Comparison of ENCODE assay signal across 9 cellular contexts in the genomic region with DNA sequence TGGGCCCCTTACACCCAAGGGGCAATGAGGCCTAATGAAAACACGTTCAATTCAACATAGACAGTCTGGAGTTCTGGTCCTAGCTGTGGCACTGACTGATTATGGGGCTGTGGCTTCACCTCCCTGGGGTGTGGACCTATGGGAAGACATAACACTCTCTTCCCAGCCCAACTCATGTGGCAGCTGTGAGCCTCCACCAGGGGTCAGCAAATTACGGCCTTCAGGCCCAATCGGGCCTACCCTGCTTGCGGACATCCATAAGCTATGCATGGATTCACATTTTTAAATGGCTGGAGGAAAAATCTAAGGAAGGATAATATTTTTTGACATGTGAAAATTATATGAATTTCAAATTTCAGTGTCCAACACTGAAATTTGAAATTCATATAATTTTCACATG.
A peak's percentile ranks its signal among the peaks of the same experiment; 100 is the strongest.
DNase-seq lines count a peak whose midpoint lies in the region; ATAC-seq, FAIRE-seq and TF ChIP-seq lines count a peak whose summit lies in the region.
"Had no signal": no experiment of that assay in that cellular context is flagged by ENCODE, and none has a peak within 500 bp of the region (broad histone marks: within the 10 kb centered on the region; RNA-seq: fewer than 3 reads in every experiment).

No MANE protein-coding gene starts in this region.

- H4K20me1 ChIP-seq in PC-3 (ENCODE audit: low read length), result no peaks in the 10 kb centered on the region

- no peak for TF ChIP-seq POLR2A in GM12891 (IDR thresholded peaks at IDR 0.05; ENCODE audit: low read depth, low read length)

- FAIRE-seq in GM12891 (lab: Jason Lieb, UNC), result peak; percentile 41

- H3K4me3 Mint-ChIP-seq in glutamatergic neuron (ENCODE audit: unreplicated experiment), result no peak overlapping the region
- H3K4me3 Mint-ChIP-seq in stimulated activated naive CD8-positive, alpha-beta T cell treated with anti-CD3 and anti-CD28 coated beads, Interleukin-15, amount 100 ng/mL, for 72 hours, result no peak overlapping the region
- H3K4me3 Mint-ChIP-seq in CD4-positive, alpha-beta memory T cell, result no peak overlapping the region

- H3K4me1 Mint-ChIP-seq in glutamatergic neuron (ENCODE audit: low read depth, unreplicated experiment), result no peaks in the 10 kb centered on the region
- no peaks in the 10 kb centered on the region for H3K4me1 Mint-ChIP-seq in stimulated activated naive CD8-positive, alpha-beta T cell treated with anti-CD3 and anti-CD28 coated beads, Interleukin-15, amount 100 ng/mL, for 72 hours
- H3K4me1 Mint-ChIP-seq in CD4-positive, alpha-beta memory T cell, result no peaks in the 10 kb centered on the region

- no peak overlapping the region for H3K9ac ChIP-seq in PC-3 (ENCODE audit: low read length)

- H2AFZ ChIP-seq in PC-3 (ENCODE audit: low read length), result no peak overlapping the region

- peaks cover 2% of the 10 kb centered on the region for H3K36me3 Mint-ChIP-seq in glutamatergic neuron (ENCODE audit: unreplicated experiment)
- no peaks in the 10 kb centered on the region for H3K36me3 Mint-ChIP-seq in CD4-positive, alpha-beta memory T cell

- intact Hi-C loops in PC-3 (cut with micrococcal nuclease), result no loop called here
- intact Hi-C loops in CD4-positive, alpha-beta memory T cell (cut with micrococcal nuclease), result no loop called here

- no peak overlapping the region for H3K4me2 ChIP-seq in PC-3 (ENCODE audit: low read length)

- ATAC-seq in PC-3, result peak; percentile 86
- ATAC-seq in stimulated activated naive CD8-positive, alpha-beta T cell treated with anti-CD3 and anti-CD28 coated beads, Interleukin-15, amount 100 ng/mL, for 72 hours, result peak; percentile 61
- no peak for ATAC-seq in GM21447 (IDR thresholded peaks at IDR 0.05; ENCODE audit: unreplicated experiment)

- H3K79me2 ChIP-seq in PC-3 (ENCODE audit: low read length), result no peaks in the 10 kb centered on the region

- no peaks in the 10 kb centered on the region for H3K27me3 ChIP-seq in PC-3 (ENCODE audit: low read length)
- H3K27me3 ChIP-seq in CD4-positive, alpha-beta memory T cell (ENCODE audit: insufficient read depth, low read length), result no peaks in the 10 kb centered on the region

- H3K9me2 ChIP-seq in PC-3 (replicated peaks; ENCODE audit: low read length), result no peaks in the 10 kb centered on the region

- H3K9me3 Mint-ChIP-seq in glutamatergic neuron (ENCODE audit: unreplicated experiment), result peaks cover 2% of the 10 kb centered on the region
- H3K9me3 Mint-ChIP-seq in stimulated activated naive CD8-positive, alpha-beta T cell treated with anti-CD3 and anti-CD28 coated beads, Interleukin-15, amount 100 ng/mL, for 72 hours, result no peaks in the 10 kb centered on the region
- H3K9me3 Mint-ChIP-seq in CD4-positive, alpha-beta memory T cell, result peaks cover 0 to 5% (median 0%) of the 10 kb centered on the region in 8 donors

- H3K9me3 ChIP-seq in PC-3 (ENCODE audit: low read length), result no peaks in the 10 kb centered on the region
- H3K9me3 ChIP-seq in CD4-positive, alpha-beta memory T cell (ENCODE audit: control insufficient read depth in 1 of 2, low read length in 2 of 2), result no peaks in the 10 kb centered on the region

- no peaks in the 10 kb centered on the region for H3K36me3 ChIP-seq in PC-3 (ENCODE audit: low read depth, low read length)
- no peaks in the 10 kb centered on the region for H3K36me3 ChIP-seq in CD4-positive, alpha-beta memory T cell (ENCODE audit: insufficient read depth, low read length)

- H3K4me3 ChIP-seq in AG10803 (ENCODE audit: low read length), result no peak overlapping the region
- no peak overlapping the region for H3K4me3 ChIP-seq in PC-3 (ENCODE audit: low read length)
- no peak overlapping the region for H3K4me3 ChIP-seq in CD4-positive, alpha-beta memory T cell (ENCODE audit: low read length in 2 of 2)

- POLR2A ChIA-PET in PC-3 (lab: Charles Lee; ENCODE audit: unreplicated experiment), result no interaction called here
- POLR2A ChIA-PET in CD4-positive, alpha-beta memory T cell (lab: Charles Lee; ENCODE audit: partially characterized antibody), result no interaction called here

- no peaks in the 10 kb centered on the region for H3F3A ChIP-seq in PC-3 (ENCODE audit: low read length, unreplicated experiment)

- no TSS peak for BruUV-seq in PC-3 (replicated peaks; lab: Mats Ljungman, UMichigan)

- H3K27ac Mint-ChIP-seq in glutamatergic neuron (ENCODE audit: unreplicated experiment), result no peak overlapping the region
- H3K27ac Mint-ChIP-seq in stimulated activated naive CD8-positive, alpha-beta T cell treated with anti-CD3 and anti-CD28 coated beads, Interleukin-15, amount 100 ng/mL, for 72 hours, result no peak overlapping the region
- H3K27ac Mint-ChIP-seq in CD4-positive, alpha-beta memory T cell, result no peak overlapping the region

- H3K4me1 ChIP-seq in PC-3 (ENCODE audit: insufficient read depth, low read length), result no peaks in the 10 kb centered on the region
- H3K4me1 ChIP-seq in CD4-positive, alpha-beta memory T cell (ENCODE audit: insufficient read depth, low read length), result no peaks in the 10 kb centered on the region

- DNase-seq in AG10803 (ENCODE audit: low read depth), result peak; percentile 2
- DNase-seq in GM12891 (ENCODE audit: insufficient read length, low spot score), result peak; percentile 37
- DNase-seq in PC-3, result peak; percentile 34
- peak; percentile 43 for DNase-seq in glutamatergic neuron
- peak in 1 of 2 donors; percentile 12 for DNase-seq in stimulated activated naive CD8-positive, alpha-beta T cell treated with anti-CD3 and anti-CD28 coated beads, Interleukin-15, amount 100 ng/mL, for 72 hours
- DNase-seq in CD4-positive, alpha-beta memory T cell, result no peak
- DNase-seq in activated naive CD4-positive, alpha-beta T cell treated with anti-CD3 and anti-CD28 coated beads, Interleukin-2, amount 50 U/mL, for 16 hours, result no peak

- CTCF ChIA-PET in PC-3 (lab: Charles Lee), result interaction anchor here (0.6 to 0.7 kb wide), 2 partner anchors 87 to 101 kb away, joined by 3 read pairs; no protein-coding TSS in a partner anchor
- CTCF ChIA-PET in CD4-positive, alpha-beta memory T cell (lab: Charles Lee; ENCODE audit: partially characterized antibody), result interaction anchor here (2.1 kb wide), 1 partner anchor 102 kb away, joined by 10 read pairs; no protein-coding TSS in a partner anchor

- TF ChIP-seq CTCF in AG10803 (conservative IDR thresholded peaks at IDR 0.05; ENCODE audit: low read length) (peak; percentile 46), PC-3 (conservative IDR thresholded peaks at IDR 0.05; ENCODE audit: low read depth, low read length) (peak; percentile 52), glutamatergic neuron (IDR thresholded peaks at IDR 0.05; ENCODE audit: partially characterized antibody, unreplicated experiment) (peak; percentile 52)

- peaks cover 9% of the 10 kb centered on the region for H3K27me3 Mint-ChIP-seq in glutamatergic neuron (ENCODE audit: unreplicated experiment)
- H3K27me3 Mint-ChIP-seq in stimulated activated naive CD8-positive, alpha-beta T cell treated with anti-CD3 and anti-CD28 coated beads, Interleukin-15, amount 100 ng/mL, for 72 hours, result no peaks in the 10 kb centered on the region
- H3K27me3 Mint-ChIP-seq in CD4-positive, alpha-beta memory T cell, result no peaks in the 10 kb centered on the region

- H3K27ac ChIP-seq in PC-3 (ENCODE audit: low read length), result no peak overlapping the region
- no peak overlapping the region for H3K27ac ChIP-seq in CD4-positive, alpha-beta memory T cell (ENCODE audit: low read depth, low read length)
- H3K27ac ChIP-seq: epithelial cell of prostate had no signal

TF ChIP-seq in GM12891, 5 proteins besides CTCF, POLR2A, EP300 and RAD21:
- TF ChIP-seq SPI1 (IDR thresholded peaks at IDR 0.05; ENCODE audit: low read depth, low read length) (no peak), TAF1 (IDR thresholded peaks at IDR 0.05; ENCODE audit: low read depth, low read length) (no peak), POLR2AphosphoS5 (IDR thresholded peaks at IDR 0.05; ENCODE audit: low read depth, low read length) (no peak), POU2F2 (IDR thresholded peaks at IDR 0.05; ENCODE audit: low read depth, low read length) (no peak), PAX5 (IDR thresholded peaks at IDR 0.05; ENCODE audit: insufficient read depth, low read length, severe bottlenecking) (no peak)
TF ChIP-seq in GM12891: peak in this region for 0.

Comparison
In these comparisons a context has a peak if more than half of its experiments do, and no peak if none do; other contexts are left out.
1. DNase-seq: peak in AG10803 (single experiment), GM12891 (single experiment), PC-3 (single experiment) and glutamatergic neuron (single experiment); none in CD4-positive, alpha-beta memory T cell (0 of 5) and activated naive CD4-positive, alpha-beta T cell treated with anti-CD3 and anti-CD28 coated beads, Interleukin-2, amount 50 U/mL, for 16 hours (single experiment).
2. Peak in every context shown above with its lines, with median percentiles within 50 percentile points of each other: CTCF ChIP-seq.